Comparison of ENCODE assay signal across 8 cellular contexts in genomic region chr12:43338848-43339526, GRCh38.
DNase-seq lines count a peak whose midpoint lies in the region; ATAC-seq and FAIRE-seq lines count a peak whose summit lies in the region.
"Had no signal": no experiment of that assay in that cellular context is flagged by ENCODE, and none has a peak within 500 bp of the region (broad histone marks: within the 10 kb centered on the region; RNA-seq: fewer than 3 reads in every experiment).

No MANE protein-coding gene starts in this region.

- peak; percentile 27 for FAIRE-seq in islet of Langerhans (lab: Jason Lieb, UNC)

- ATAC-seq in GM18511 (IDR thresholded peaks at IDR 0.05; ENCODE audit: unreplicated experiment) (peak; percentile 57), HG02759 (IDR thresholded peaks at IDR 0.05; ENCODE audit: unreplicated experiment) (peak; percentile 58)

- DNase-seq in NCI-H1048 (lab: John Stamatoyannopoulos, UW): peak; percentile 2
- DNase-seq in amniotic stem cell (lab: John Stamatoyannopoulos, UW): peak; percentile 41
- DNase-seq in T-helper 9 cell: no peak
- DNase-seq in NCI-H2029 treated with DMSO at 0.1 percent for 48 hours (lab: John Stamatoyannopoulos, UW): no peak
- DNase-seq: activated naive CD8-positive, alpha-beta T cell treated with anti-CD3 and anti-CD28 coated beads, Interleukin-2, amount 10 ng/mL, durations not matched to agents 7 days and 5 days had no signal

Comparison
In these comparisons a context has a peak if more than half of its experiments do, and no peak if none do; other contexts are left out.
1. DNase-seq: peak in NCI-H1048 (single experiment) and amniotic stem cell (single experiment); none in T-helper 9 cell (single experiment) and NCI-H2029 treated with DMSO at 0.1 percent for 48 hours (single experiment).